Comparison of ENCODE assay signal across 7 cellular contexts in genomic region chr10:99459217-99459616, GRCh38.
"Had no signal": no experiment of that assay in that cellular context is flagged by ENCODE, and none has a peak within 500 bp of the region (broad histone marks: within the 10 kb centered on the region; RNA-seq: fewer than 3 reads in every experiment).

No MANE protein-coding gene starts in this region.

- H3K9ac ChIP-seq: KMS-11 had no signal

- DNase-seq: Karpas-422, Kasumi-1, KBM-7, KG1 had no signal

- H3K4me2 ChIP-seq: KMS-11 had no signal

- FAIRE-seq: HTR-8/SVneo had no signal

- H3K27ac ChIP-seq: HL-60, KMS-11 had no signal
